ENCODE assay signal across 8 cellular contexts in genomic region chr1:11479375-11479979, GRCh38. TPM values are rescaled to one million over a fixed set of nuclear protein-coding genes. Genes with fewer than 3 reads are reported as not detected.
DNase-seq lines count a peak whose midpoint lies in the region; ATAC-seq and TF ChIP-seq lines count a peak whose summit lies in the region.

No MANE protein-coding gene starts in this region.

- no peaks in the 10 kb centered on the region for H3K36me3 ChIP-seq in iPS-20b (ENCODE audit: insufficient read depth, low read depth, low read length)
- no peaks in the 10 kb centered on the region for H3K36me3 ChIP-seq in tibial artery

- H3K9me3 ChIP-seq in iPS-20b (ENCODE audit: insufficient read depth, low read depth, low read length) (no peaks in the 10 kb centered on the region), tibial artery (no peaks in the 10 kb centered on the region)

- peaks cover 57% of the 10 kb centered on the region for H3K27me3 ChIP-seq in iPS-20b (ENCODE audit: insufficient read depth, low read length)
- H3K27me3 ChIP-seq in tibial artery, result peaks cover 0 to 99% of the 10 kb centered on the region in 2 donors

- no peak for ATAC-seq in activated T-cell treated with anti-CD3 and anti-CD28 coated beads, Interleukin-2, amount 50 U/mL, for 72 hours (replicated peaks in 1 of 2)

- intact Hi-C loops in tibial artery (cut with DNase I; ENCODE audit: low total_unique reads), result no loop called here

- no peaks in the 10 kb centered on the region for H3K9me3 Mint-ChIP-seq in activated T-cell treated with anti-CD3 and anti-CD28 coated beads, Interleukin-2, amount 50 U/mL, for 72 hours

- no peaks in the 10 kb centered on the region for H3K4me1 ChIP-seq in iPS-20b (ENCODE audit: insufficient read depth, low read length)
- H3K4me1 ChIP-seq in tibial artery, result peaks cover 0 to 19% (median 4%) of the 10 kb centered on the region in 4 donors

- H3K27ac ChIP-seq in iPS-20b (ENCODE audit: low read length), result no peak overlapping the region
- no peak overlapping the region for H3K27ac ChIP-seq in tibial artery

- peak overlapping the region; percentile 68 to 75 for H3K4me3 Mint-ChIP-seq in activated T-cell treated with anti-CD3 and anti-CD28 coated beads, Interleukin-2, amount 50 U/mL, for 72 hours

- in situ Hi-C loops in KBM-7 (cut with MboI; ENCODE audit: low pct_unique_long_range_greater_than_20kb, low sequenced_read_pairs), result no loop called here

- DNase-seq in activated T-cell treated with anti-CD3 and anti-CD28 coated beads, Interleukin-2, amount 50 U/mL, for 1 hour, result peak; percentile 19
- DNase-seq in activated T-cell treated with anti-CD3 and anti-CD28 coated beads for 4 hours (no peak), tibial artery (no peak), KBM-7 (no peak), NCI-H2196 (lab: John Stamatoyannopoulos, UW; ENCODE audit: unreplicated experiment) (no peak), putamen (ENCODE audit: low spot score) (no peak)
- peak in 1 of 2 donors; percentile 3 for DNase-seq in activated T-cell treated with anti-CD3 and anti-CD28 coated beads, Interleukin-2, amount 50 U/mL, for 72 hours

- H3K27ac Mint-ChIP-seq in activated T-cell treated with anti-CD3 and anti-CD28 coated beads, Interleukin-2, amount 50 U/mL, for 72 hours, result no peak overlapping the region

- peaks cover 0 to 2% of the 10 kb centered on the region in 2 donors for H3K36me3 Mint-ChIP-seq in activated T-cell treated with anti-CD3 and anti-CD28 coated beads, Interleukin-2, amount 50 U/mL, for 72 hours (ENCODE audit: insufficient read depth in 2 of 2)

- H3K4me1 Mint-ChIP-seq in activated T-cell treated with anti-CD3 and anti-CD28 coated beads, Interleukin-2, amount 50 U/mL, for 72 hours (ENCODE audit: low read depth), result peaks cover 5% of the 10 kb centered on the region

- H3K4me3 ChIP-seq in iPS-20b (ENCODE audit: low read length) (peak overlapping the region; percentile 85), tibial artery (peak overlapping the region; percentile 21 to 43)

- no peak for TF ChIP-seq CTCF in tibial artery (IDR thresholded peaks at IDR 0.05)

- H3K27me3 Mint-ChIP-seq in activated T-cell treated with anti-CD3 and anti-CD28 coated beads, Interleukin-2, amount 50 U/mL, for 72 hours (ENCODE audit: low read depth), result peaks cover 26% of the 10 kb centered on the region

- peak overlapping the region; percentile 81; the same call in 1 of the 2 replicates for H3K9ac ChIP-seq in iPS-20b (ENCODE audit: low read depth, low read length)

RNA-seq across cellular contexts. Expression of gene DISP3, which starts 0.5 kb away (rescaled TPM):
- total RNA-seq in activated T-cell treated with anti-CD3 and anti-CD28 coated beads, Interleukin-2, amount 50 U/mL, for 72 hours, result under 1 TPM; 0.42 to 0.46 TPM
